ENCODE assay signal across 13 cellular contexts in genomic region chr16:67940436-67941089, GRCh38. TPM values are rescaled to one million over a fixed set of nuclear protein-coding genes. Genes with fewer than 3 reads are reported as not detected.
A peak's percentile ranks its signal among the peaks of the same experiment; 100 is the strongest.
DNase-seq lines count a peak whose midpoint lies in the region; TF ChIP-seq lines count a peak whose summit lies in the region.
"Had no signal": no experiment of that assay in that cellular context is flagged by ENCODE, and none has a peak within 500 bp of the region (broad histone marks: within the 10 kb centered on the region; RNA-seq: fewer than 3 reads in every experiment).

No MANE protein-coding gene starts in this region.

- no peak overlapping the region for H3K4me2 ChIP-seq in Karpas-422 (ENCODE audit: low read depth, low read length, poor library complexity, severe bottlenecking)

- H3K27me3 Mint-ChIP-seq in T-helper 1 cell treated with Interleukin-12 subunit alpha and Interleukin-12 subunit beta and Interleukin-4 antibody, amounts not matched to agents 30 μg/mL and 1 μg/mL, for 36 hours (ENCODE audit: low read depth), result no peaks in the 10 kb centered on the region
- H3K27me3 Mint-ChIP-seq: progenitor cell of endocrine pancreas had no signal

- no peak for TF ChIP-seq POLR2A in erythroblast (IDR thresholded peaks at IDR 0.05; ENCODE audit: low read length)

- H3K9me3 ChIP-seq in Karpas-422 (ENCODE audit: low read length), result no peaks in the 10 kb centered on the region
- H3K9me3 ChIP-seq: gastrocnemius medialis, tibial artery had no signal

- peaks cover 8% of the 10 kb centered on the region; the same call in 1 of the 2 replicates for H4K20me1 ChIP-seq in Karpas-422 (ENCODE audit: insufficient read depth, low read depth, low read length)

- H3K9ac ChIP-seq in Karpas-422 (ENCODE audit: low read length), result no peak overlapping the region

- no peaks in the 10 kb centered on the region for H3K36me3 ChIP-seq in Karpas-422 (ENCODE audit: insufficient read depth, low read length)

- H3K27me3 ChIP-seq in Karpas-422 (ENCODE audit: low read length), result no peaks in the 10 kb centered on the region
- H3K27me3 ChIP-seq: gastrocnemius medialis, tibial artery had no signal

- DNase-seq in T-helper 1 cell (no peak), Karpas-422 (peak; percentile 49), erythroblast (lab: John Stamatoyannopoulos, UW) (peak; percentile 37 to 60), anterior cingulate cortex (lab: John Stamatoyannopoulos, UW) (no peak), NCI-H2196 (lab: John Stamatoyannopoulos, UW; ENCODE audit: unreplicated experiment) (no peak)
- DNase-seq: 8988T, Kasumi-1, NCI-H510A, PC-3 had no signal

- peak overlapping the region; percentile 41 for H3K27ac Mint-ChIP-seq in T-helper 1 cell treated with Interleukin-12 subunit alpha and Interleukin-12 subunit beta and Interleukin-4 antibody, amounts not matched to agents 30 μg/mL and 1 μg/mL, for 36 hours
- H3K27ac Mint-ChIP-seq: progenitor cell of endocrine pancreas had no signal

- no peaks in the 10 kb centered on the region for H3K9me3 Mint-ChIP-seq in T-helper 1 cell treated with Interleukin-12 subunit alpha and Interleukin-12 subunit beta and Interleukin-4 antibody, amounts not matched to agents 30 μg/mL and 1 μg/mL, for 36 hours

- no peak overlapping the region for H2AFZ ChIP-seq in Karpas-422 (ENCODE audit: low read length)

- peaks cover 24% of the 10 kb centered on the region for H3K4me1 Mint-ChIP-seq in T-helper 1 cell treated with Interleukin-12 subunit alpha and Interleukin-12 subunit beta and Interleukin-4 antibody, amounts not matched to agents 30 μg/mL and 1 μg/mL, for 36 hours (ENCODE audit: low read depth)

- no peaks in the 10 kb centered on the region for H3K9me2 ChIP-seq in Karpas-422 (replicated peaks; ENCODE audit: insufficient read depth, low read length)

- peaks cover 20% of the 10 kb centered on the region for H3K4me1 ChIP-seq in Karpas-422 (ENCODE audit: low read length)

- no peak overlapping the region for H3K4me3 ChIP-seq in Karpas-422 (ENCODE audit: low read length)
- H3K4me3 ChIP-seq: gastrocnemius medialis, tibial artery had no signal

- H3K79me2 ChIP-seq in Karpas-422 (ENCODE audit: low read length), result peaks cover 25% of the 10 kb centered on the region

- peaks cover 14% of the 10 kb centered on the region for H3K36me3 Mint-ChIP-seq in T-helper 1 cell treated with Interleukin-12 subunit alpha and Interleukin-12 subunit beta and Interleukin-4 antibody, amounts not matched to agents 30 μg/mL and 1 μg/mL, for 36 hours (ENCODE audit: low read depth)

- H3K4me3 Mint-ChIP-seq in T-helper 1 cell treated with Interleukin-12 subunit alpha and Interleukin-12 subunit beta and Interleukin-4 antibody, amounts not matched to agents 30 μg/mL and 1 μg/mL, for 36 hours, result no peak overlapping the region

- no peak overlapping the region for H3K27ac ChIP-seq in Karpas-422 (ENCODE audit: low read length)
- H3K27ac ChIP-seq: tibial artery had no signal

RNA-seq across cellular contexts. Expression of gene LCAT, which starts 3.4 kb away (rescaled TPM):
- total RNA-seq in Karpas-422 (2014; rRNA removed; shearing (Covaris generic); ENCODE audit: low replicate concordance), result 1.1 and 1.3 TPM in 2 replicates

RNA-seq across cellular contexts. Expression of gene PSMB10, which starts 3.9 kb away (rescaled TPM):
- total RNA-seq in Karpas-422 (2014; rRNA removed; shearing (Covaris generic); ENCODE audit: low replicate concordance), result 92.4 and 264 TPM in 2 replicates

RNA-seq across cellular contexts. Expression of gene CTRL, which starts 8.9 kb away (rescaled TPM):
- 1.0 and 1.6 TPM in 2 replicates for total RNA-seq in Karpas-422 (2014; rRNA removed; shearing (Covaris generic); ENCODE audit: low replicate concordance)

RNA-seq across cellular contexts. Expression of gene SLC12A4, which starts 27.9 kb away (rescaled TPM):
- total RNA-seq in Karpas-422 (2014; rRNA removed; shearing (Covaris generic); ENCODE audit: low replicate concordance), result 11.0 and 15.4 TPM in 2 replicates

RNA-seq across cellular contexts. Expression of gene DPEP3, which starts 39.7 kb away (rescaled TPM):
- total RNA-seq in Karpas-422 (2014; rRNA removed; shearing (Covaris generic); ENCODE audit: low replicate concordance), result not detected in 2 replicates
- total RNA-seq: gastrocnemius medialis, PC-3, progenitor cell of endocrine pancreas had no signal

Comparison
In these comparisons a context has a peak if more than half of its experiments do, and no peak if none do; other contexts are left out.
1. DNase-seq: peak in Karpas-422 (single experiment) and erythroblast (2 of 2); none in T-helper 1 cell (0 of 5), anterior cingulate cortex (0 of 58) and NCI-H2196 (single experiment).